ENCODE assay signal across 22 cellular contexts in genomic region chr4:37138789-37139188, GRCh38.
DNase-seq lines count a peak whose midpoint lies in the region; ATAC-seq lines count a peak whose summit lies in the region.
"Had no signal": no experiment of that assay in that cellular context is flagged by ENCODE, and none has a peak within 500 bp of the region (broad histone marks: within the 10 kb centered on the region; RNA-seq: fewer than 3 reads in every experiment).

No MANE protein-coding gene starts in this region.

- no peaks in the 10 kb centered on the region for H3K9me3 Mint-ChIP-seq in activated T-cell treated with anti-CD3 and anti-CD28 coated beads, Interleukin-2, amount 50 U/mL, for 24 hours
- H3K9me3 Mint-ChIP-seq: neural crest cell had no signal

- peak; percentile 65 for ATAC-seq in GM18517 (IDR thresholded peaks at IDR 0.05; ENCODE audit: unreplicated experiment)
- peak; percentile 47 for ATAC-seq in GM19463 (IDR thresholded peaks at IDR 0.05; ENCODE audit: unreplicated experiment)
- peak; percentile 35 for ATAC-seq in HG02852 (IDR thresholded peaks at IDR 0.05; ENCODE audit: unreplicated experiment)
- ATAC-seq in HG03469 (IDR thresholded peaks at IDR 0.05; ENCODE audit: unreplicated experiment): peak; percentile 45
- ATAC-seq: foreskin keratinocyte; HCT116; left lung; stimulated activated effector memory CD8-positive, alpha-beta T cell treated with anti-CD3 and anti-CD28 coated beads, Interleukin-12 subunit alpha, Interleukin-12 subunit beta, amount 100 ng/mL, for 72 hours had no signal

- no peak overlapping the region for H3K27ac Mint-ChIP-seq in activated T-cell treated with anti-CD3 and anti-CD28 coated beads, Interleukin-2, amount 50 U/mL, for 24 hours
- H3K27ac Mint-ChIP-seq: activated CD4-positive, alpha-beta memory T cell treated with anti-CD3 and anti-CD28 coated beads, Interleukin-2, amount 10 ng/mL, durations not matched to agents 7 days and 5 days; immature natural killer cell; progenitor cell of endocrine pancreas; stimulated activated effector memory CD8-positive, alpha-beta T cell treated with anti-CD3 and anti-CD28 coated beads, Interleukin-12 subunit alpha, Interleukin-12 subunit beta, amount 100 ng/mL, for 72 hours had no signal

- no peak overlapping the region for H3K4me3 Mint-ChIP-seq in activated T-cell treated with anti-CD3 and anti-CD28 coated beads, Interleukin-2, amount 50 U/mL, for 24 hours
- H3K4me3 Mint-ChIP-seq: activated CD4-positive, alpha-beta memory T cell treated with anti-CD3 and anti-CD28 coated beads, Interleukin-2, amount 10 ng/mL, durations not matched to agents 7 days and 5 days; immature natural killer cell; neural crest cell; stimulated activated effector memory CD8-positive, alpha-beta T cell treated with anti-CD3 and anti-CD28 coated beads, Interleukin-12 subunit alpha, Interleukin-12 subunit beta, amount 100 ng/mL, for 72 hours had no signal

- H3K4me1 Mint-ChIP-seq in activated T-cell treated with anti-CD3 and anti-CD28 coated beads, Interleukin-2, amount 50 U/mL, for 24 hours (ENCODE audit: low read depth): no peaks in the 10 kb centered on the region
- H3K4me1 Mint-ChIP-seq: activated CD4-positive, alpha-beta memory T cell treated with anti-CD3 and anti-CD28 coated beads, Interleukin-2, amount 10 ng/mL, durations not matched to agents 7 days and 5 days; immature natural killer cell; neural crest cell; stimulated activated effector memory CD8-positive, alpha-beta T cell treated with anti-CD3 and anti-CD28 coated beads, Interleukin-12 subunit alpha, Interleukin-12 subunit beta, amount 100 ng/mL, for 72 hours had no signal

- H3K36me3 Mint-ChIP-seq in activated T-cell treated with anti-CD3 and anti-CD28 coated beads, Interleukin-2, amount 50 U/mL, for 24 hours (ENCODE audit: low read depth): no peaks in the 10 kb centered on the region
- H3K36me3 Mint-ChIP-seq: immature natural killer cell; stimulated activated effector memory CD8-positive, alpha-beta T cell treated with anti-CD3 and anti-CD28 coated beads, Interleukin-12 subunit alpha, Interleukin-12 subunit beta, amount 100 ng/mL, for 72 hours had no signal

- DNase-seq in epidermal melanocyte (ENCODE audit: insufficient read length, low spot score): no peak
- DNase-seq in cerebellum (ENCODE audit: low spot score): no peak
- DNase-seq in NCI-H82 treated with DMSO at 0.1 percent for 48 hours (lab: John Stamatoyannopoulos, UW; ENCODE audit: unreplicated experiment): no peak
- DNase-seq in activated T-cell treated with anti-CD3 and anti-CD28 coated beads, Interleukin-2, amount 50 U/mL, for 24 hours: no peak
- DNase-seq: activated CD4-positive, alpha-beta memory T cell treated with anti-CD3 and anti-CD28 coated beads, Interleukin-2, amount 10 ng/mL, durations not matched to agents 7 days and 5 days; activated CD4-positive, CD25-positive, alpha-beta regulatory T cell; activated naive CD4-positive, alpha-beta T cell treated with Interleukin-2 at 50 U/mL for 16 hours; amniotic stem cell; dorsolateral prefrontal cortex; foreskin keratinocyte; immature natural killer cell; left lung; midbrain; NCI-H1092 treated with DMSO at 0.1 percent for 48 hours had no signal

- H3K27me3 Mint-ChIP-seq in activated T-cell treated with anti-CD3 and anti-CD28 coated beads, Interleukin-2, amount 50 U/mL, for 24 hours: no peaks in the 10 kb centered on the region
- H3K27me3 Mint-ChIP-seq: activated CD4-positive, alpha-beta memory T cell treated with anti-CD3 and anti-CD28 coated beads, Interleukin-2, amount 10 ng/mL, durations not matched to agents 7 days and 5 days; progenitor cell of endocrine pancreas had no signal
